ENCODE assay signal across 14 cellular contexts in the genomic region with DNA sequence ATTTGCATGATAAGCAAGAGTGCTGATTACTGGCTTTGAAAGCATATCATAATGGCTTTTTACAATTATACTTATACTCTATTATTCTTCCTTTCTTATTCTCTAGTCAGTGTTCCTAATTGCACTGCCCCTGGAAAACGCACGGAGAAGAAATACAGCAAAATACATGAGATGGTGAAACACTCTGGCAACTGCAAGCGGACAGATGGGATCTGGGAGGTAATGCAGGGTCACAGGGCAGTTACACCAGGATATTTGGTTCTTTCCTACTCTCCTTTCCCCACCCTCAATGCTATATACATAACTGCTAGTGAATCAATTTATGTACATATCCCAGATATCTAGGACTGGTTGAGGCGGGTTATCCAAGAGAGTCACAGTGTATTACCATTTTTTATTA.
A peak's percentile ranks its signal among the peaks of the same experiment; 100 is the strongest.
DNase-seq lines count a peak whose midpoint lies in the region; ATAC-seq lines count a peak whose summit lies in the region.
"Had no signal": no experiment of that assay in that cellular context is flagged by ENCODE, and none has a peak within 500 bp of the region (broad histone marks: within the 10 kb centered on the region; RNA-seq: fewer than 3 reads in every experiment).

No MANE protein-coding gene starts in this region.

- H3K36me3 ChIP-seq in HAP-1 (replicated peaks) = no peaks in the 10 kb centered on the region

- no peaks in the 10 kb centered on the region for H3K9me3 ChIP-seq in HAP-1
- H3K9me3 ChIP-seq: A549, Caco-2 had no signal

- H3K4me3 ChIP-seq in HAP-1 = no peak overlapping the region
- H3K4me3 ChIP-seq: A549, GM12878 had no signal

- H3K27me3 ChIP-seq in HAP-1 (ENCODE audit: low read depth) = no peaks in the 10 kb centered on the region

- peaks cover 6% of the 10 kb centered on the region for H3K4me1 ChIP-seq in HAP-1
- H3K4me1 ChIP-seq: A549, Caco-2 had no signal

- in situ Hi-C loops in HAP-1 (cut with MboI; ENCODE audit: low sequenced_read_pairs) = no loop called here

- DNase-seq in NCI-H2171 treated with DMSO at 0.1 percent for 48 hours (lab: John Stamatoyannopoulos, UW) (peak; percentile 5), NCI-H2171 (lab: John Stamatoyannopoulos, UW) (no peak), HAP-1 (ENCODE audit: low spot score in 2 of 2) (peak; percentile 40 to 57), cerebellar cortex (ENCODE audit: low spot score) (peak; percentile 57)
- DNase-seq in stimulated activated CD4-positive, alpha-beta T cell treated with anti-CD3 and anti-CD28 coated beads, Interleukin-2, amount 100 ng/mL, for 48 hours = no peak
- DNase-seq: AML-193; Caco-2; CD4-positive, alpha-beta T cell; DMS79 treated with DMSO at 0.1 percent for 48 hours; HCEC 1CT had no signal

- ATAC-seq in HG03469 (IDR thresholded peaks at IDR 0.05; ENCODE audit: unreplicated experiment) = no peak
- no peak for ATAC-seq in HG03139 (IDR thresholded peaks at IDR 0.05; ENCODE audit: unreplicated experiment)
- ATAC-seq: A549, GM12878 had no signal

Comparison
In these comparisons a context has a peak if more than half of its experiments do, and no peak if none do; other contexts are left out.
1. DNase-seq: peak in NCI-H2171 treated with DMSO at 0.1 percent for 48 hours (single experiment), HAP-1 (2 of 2) and cerebellar cortex (single experiment); none in NCI-H2171 (single experiment) and stimulated activated CD4-positive, alpha-beta T cell treated with anti-CD3 and anti-CD28 coated beads, Interleukin-2, amount 100 ng/mL, for 48 hours (0 of 2).